ENCODE assay signal across 8 cellular contexts in the genomic region with DNA sequence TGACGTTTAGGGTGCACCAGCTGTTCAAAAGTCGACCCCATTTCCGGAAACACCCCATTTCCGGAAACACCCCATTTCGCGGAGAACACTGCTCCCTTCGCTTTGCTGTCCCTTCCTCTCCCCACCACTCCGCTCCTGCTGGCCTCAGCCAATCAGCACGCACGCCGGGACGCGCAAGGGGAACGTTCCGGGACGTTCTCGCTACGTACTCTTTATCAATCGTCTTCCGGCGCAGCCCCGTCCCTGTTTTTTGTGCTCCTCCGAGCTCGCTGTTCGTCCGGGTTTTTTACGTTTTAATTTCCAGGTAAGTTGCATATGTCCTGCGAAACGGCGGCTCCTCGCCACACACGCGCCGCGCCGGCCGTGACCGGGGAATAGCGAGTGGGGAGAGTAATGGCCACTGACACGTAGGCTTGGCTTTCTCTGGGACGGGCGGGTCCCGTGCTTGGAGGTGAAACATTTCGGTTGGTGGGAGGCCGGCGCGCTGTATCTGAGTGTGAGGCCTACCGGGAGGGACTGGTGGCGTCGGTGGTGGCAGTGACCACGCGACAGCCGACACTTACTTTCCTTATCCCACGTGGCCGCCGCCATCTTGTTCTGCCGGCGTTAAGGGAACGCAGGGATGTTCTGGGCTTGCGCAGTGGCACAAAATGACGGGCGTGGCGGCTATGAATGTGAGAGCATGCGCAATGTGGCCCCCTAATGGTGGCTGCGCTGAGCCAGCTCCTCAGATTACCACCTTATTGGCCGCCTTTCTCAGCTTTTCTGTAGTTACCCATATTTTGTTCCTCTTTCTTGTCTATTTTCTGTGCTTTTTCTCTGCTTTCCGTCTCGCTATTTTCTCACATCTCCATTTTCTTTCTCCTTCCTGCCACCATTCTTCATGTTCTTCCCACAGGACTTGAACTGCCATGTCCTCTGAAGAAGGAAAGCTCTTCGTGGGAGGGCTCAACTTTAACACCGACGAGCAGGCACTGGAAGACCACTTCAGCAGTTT. TPM values are rescaled to one million over a fixed set of nuclear protein-coding genes. Genes with fewer than 3 reads are reported as not detected.
A peak's percentile ranks its signal among the peaks of the same experiment; 100 is the strongest.
DNase-seq lines count a peak whose midpoint lies in the region; ATAC-seq and TF ChIP-seq lines count a peak whose summit lies in the region.

A gene (plus strand): TSS at position 215 of the 997 bp plus-strand sequence. CDS start 697 bp downstream, at position 912.

- no peaks in the 10 kb centered on the region for H3K9me3 Mint-ChIP-seq in activated naive CD4-positive, alpha-beta T cell treated with anti-CD3 and anti-CD28 coated beads, Interleukin-2, amount 50 U/mL, for 72 hours

- peak; percentile 89 for DNase-seq in GM12864 (ENCODE audit: low read depth)
- peak; percentile 83 for DNase-seq in NCI-H1105 (lab: John Stamatoyannopoulos, UW)
- DNase-seq in SKM-1 (lab: John Stamatoyannopoulos, UW; ENCODE audit: unreplicated experiment), result peak; percentile 75
- peak; percentile 85 to 88 for DNase-seq in activated naive CD4-positive, alpha-beta T cell treated with anti-CD3 and anti-CD28 coated beads, Interleukin-2, amount 50 U/mL, for 72 hours (ENCODE audit: low spot score in 2 of 2)
- no peak for DNase-seq in glomerular endothelial cell (ENCODE audit: extremely low read depth, low read depth, low spot score)
- DNase-seq in omental fat pad (ENCODE audit: low spot score), result peak; percentile 65

- H3K36me3 Mint-ChIP-seq in activated naive CD4-positive, alpha-beta T cell treated with anti-CD3 and anti-CD28 coated beads, Interleukin-2, amount 50 U/mL, for 72 hours, result peaks cover 20 to 50% of the 10 kb centered on the region in 2 donors

- ATAC-seq in HG02610 (IDR thresholded peaks at IDR 0.05; ENCODE audit: unreplicated experiment) (peak; percentile 81), omental fat pad (ENCODE audit: low FRiP score) (peak; percentile 96)
- peak; percentile 91 to 92 for ATAC-seq in activated naive CD4-positive, alpha-beta T cell treated with anti-CD3 and anti-CD28 coated beads, Interleukin-2, amount 50 U/mL, for 72 hours

- TF ChIP-seq CTCF in GM12864 (IDR thresholded peaks at IDR 0.05; ENCODE audit: low read depth, low read length, missing control alignments), result peak; percentile 43
- no peak for TF ChIP-seq CTCF in omental fat pad (IDR thresholded peaks at IDR 0.05)

- H3K27ac ChIP-seq in temporal lobe (ENCODE audit: low read depth, low read length), result peak within 1 kb of the TSS; percentile 93

- peak within 1 kb of the TSS; percentile 90 for H3K4me3 ChIP-seq in GM12864 (ENCODE audit: low read depth, low read length)

- peak within 1 kb of the TSS; percentile 100 for H3K27ac Mint-ChIP-seq in activated naive CD4-positive, alpha-beta T cell treated with anti-CD3 and anti-CD28 coated beads, Interleukin-2, amount 50 U/mL, for 72 hours

RNA-seq across cellular contexts. Expression of the gene that starts here (rescaled TPM):
- total RNA-seq in activated naive CD4-positive, alpha-beta T cell treated with anti-CD3 and anti-CD28 coated beads, Interleukin-2, amount 50 U/mL, for 72 hours, result 100 to 1,000 TPM; 171 to 256 TPM
- total RNA-seq in glomerular endothelial cell (261 and 308 TPM in 2 replicates), omental fat pad (100 to 1,000 TPM; 151 to 280 (median 263) TPM), temporal lobe (105 TPM)
